In genomic region chr10:89407792-89408191, GRCh38 we compare ENCODE assay signal across 13 cellular contexts. TPM values are rescaled to one million over a fixed set of nuclear protein-coding genes. Genes with fewer than 3 reads are reported as not detected.
"Had no signal": no experiment of that assay in that cellular context is flagged by ENCODE, and none has a peak within 500 bp of the region (broad histone marks: within the 10 kb centered on the region; RNA-seq: fewer than 3 reads in every experiment).

No MANE protein-coding gene starts in this region.

RNA-seq across cellular contexts. Expression of gene IFIT1B, which starts 29.9 kb away (rescaled TPM):
- total RNA-seq: activated B cell treated with CpG ODN at 0.5 μM for 24 hours; activated CD4-positive, alpha-beta memory T cell treated with anti-CD3 and anti-CD28 coated beads for 36 hours; activated CD4-positive, alpha-beta T cell treated with anti-CD3 and anti-CD28 coated beads for 36 hours; activated CD4-positive, alpha-beta T cell treated with anti-CD3 and anti-CD28 coated beads, Interleukin-2, amount 10 ng/mL, durations not matched to agents 24 days and 14 days; activated CD4-positive, alpha-beta T cell treated with anti-CD3 and anti-CD28 coated beads, Interleukin-2, amount 10 ng/mL, durations not matched to agents 7 days and 5 days; activated CD8-positive, alpha-beta memory T cell treated with anti-CD3 and anti-CD28 coated beads for 36 hours; activated CD8-positive, alpha-beta T cell treated with anti-CD3 and anti-CD28 coated beads for 36 hours; activated CD8-positive, alpha-beta T cell treated with anti-CD3 and anti-CD28 coated beads, Interleukin-2, amount 10 ng/mL, durations not matched to agents 7 days and 5 days; T-cell; T-helper 1 cell treated with Interleukin-12 subunit alpha and Interleukin-12 subunit beta and Interleukin-4 antibody, amounts not matched to agents 30 ng/mL and 1 ng/mL, for 36 hours; T-helper 17 cell; T-helper 2 cell treated with Interferon-gamma antibody and Interleukin-4, amounts not matched to agents 100 ng/mL and 5 ng/mL, for 36 hours; WTC11 had no signal
